ENCODE assay signal across 20 cellular contexts in genomic region chr17:13323990-13324389, GRCh38.
"Had no signal": no experiment of that assay in that cellular context is flagged by ENCODE, and none has a peak within 500 bp of the region (broad histone marks: within the 10 kb centered on the region; RNA-seq: fewer than 3 reads in every experiment).

No MANE protein-coding gene starts in this region.

- H3K27me3 Mint-ChIP-seq: progenitor cell of endocrine pancreas; stimulated activated naive B cell treated with anti-CD40 and anti-IgM and Interleukin-4, amounts not matched to agents 10 μg/mL and 1 μg/mL and 100 μg/mL, for 72 hours had no signal

- H3K27ac ChIP-seq: adrenal gland, epithelial cell of prostate, gastroesophageal sphincter, lower lobe of right lung, sigmoid colon, transverse colon, WERI-Rb-1 had no signal

- DNase-seq: activated gamma-delta T cell treated with Interleukin-2 at 50 U/mL for 16 hours; activated T-cell treated with anti-CD3 and anti-CD28 coated beads, Interleukin-2, amount 50 U/mL, for 1 hour; adrenal gland; head of caudate nucleus; islet precursor cell; left cardiac atrium; lower lobe of right lung; naive B cell; retina; sigmoid colon; stimulated activated CD4-positive, alpha-beta T cell treated with anti-CD3 and anti-CD28 coated beads, Interleukin-2, amount 100 ng/mL, for 48 hours; stimulated activated CD8-positive, alpha-beta memory T cell treated with anti-CD3 and anti-CD28 coated beads, Interleukin-4, amount 100 ng/mL, for 48 hours; stimulated activated naive B cell treated with anti-CD40 and anti-IgM and Interleukin-4, amounts not matched to agents 10 μg/mL and 1 μg/mL and 100 μg/mL, for 72 hours; transverse colon; WERI-Rb-1 had no signal

- H3K4me1 Mint-ChIP-seq: naive B cell; stimulated activated naive B cell treated with anti-CD40 and anti-IgM and Interleukin-4, amounts not matched to agents 10 μg/mL and 1 μg/mL and 100 μg/mL, for 72 hours had no signal

- H3K9me3 ChIP-seq: adrenal gland, gastroesophageal sphincter, lower lobe of right lung, sigmoid colon, transverse colon had no signal

- ATAC-seq: activated naive CD4-positive, alpha-beta T cell treated with anti-CD3 and anti-CD28 coated beads, Interleukin-2, amount 50 U/mL, for 72 hours; gastroesophageal sphincter; left cardiac atrium; lower lobe of right lung; stimulated activated naive B cell treated with anti-CD40 and anti-IgM and Interleukin-4, amounts not matched to agents 10 μg/mL and 1 μg/mL and 100 μg/mL, for 72 hours had no signal

- H3K36me3 Mint-ChIP-seq: activated naive CD4-positive, alpha-beta T cell treated with anti-CD3 and anti-CD28 coated beads, Interleukin-2, amount 50 U/mL, for 72 hours; naive B cell; stimulated activated naive B cell treated with anti-CD40 and anti-IgM and Interleukin-4, amounts not matched to agents 10 μg/mL and 1 μg/mL and 100 μg/mL, for 72 hours had no signal

- H3K4me3 ChIP-seq: adrenal gland, gastroesophageal sphincter, lower lobe of right lung, sigmoid colon, transverse colon had no signal

- H3K9me3 Mint-ChIP-seq: activated naive CD4-positive, alpha-beta T cell treated with anti-CD3 and anti-CD28 coated beads, Interleukin-2, amount 50 U/mL, for 72 hours; stimulated activated naive B cell treated with anti-CD40 and anti-IgM and Interleukin-4, amounts not matched to agents 10 μg/mL and 1 μg/mL and 100 μg/mL, for 72 hours had no signal

- H3K27ac Mint-ChIP-seq: activated naive CD4-positive, alpha-beta T cell treated with anti-CD3 and anti-CD28 coated beads, Interleukin-2, amount 50 U/mL, for 72 hours; naive B cell; progenitor cell of endocrine pancreas; stimulated activated naive B cell treated with anti-CD40 and anti-IgM and Interleukin-4, amounts not matched to agents 10 μg/mL and 1 μg/mL and 100 μg/mL, for 72 hours had no signal

- H3K36me3 ChIP-seq: adrenal gland, gastroesophageal sphincter, lower lobe of right lung, sigmoid colon, transverse colon, WERI-Rb-1 had no signal

- H3K4me3 Mint-ChIP-seq: naive B cell; neural crest cell; stimulated activated naive B cell treated with anti-CD40 and anti-IgM and Interleukin-4, amounts not matched to agents 10 μg/mL and 1 μg/mL and 100 μg/mL, for 72 hours had no signal

- H3K4me1 ChIP-seq: gastroesophageal sphincter, sigmoid colon, transverse colon had no signal

- H3K27me3 ChIP-seq: adrenal gland, gastroesophageal sphincter, sigmoid colon, transverse colon had no signal
